Comparison of ENCODE assay signal across 16 cellular contexts in the genomic region with DNA sequence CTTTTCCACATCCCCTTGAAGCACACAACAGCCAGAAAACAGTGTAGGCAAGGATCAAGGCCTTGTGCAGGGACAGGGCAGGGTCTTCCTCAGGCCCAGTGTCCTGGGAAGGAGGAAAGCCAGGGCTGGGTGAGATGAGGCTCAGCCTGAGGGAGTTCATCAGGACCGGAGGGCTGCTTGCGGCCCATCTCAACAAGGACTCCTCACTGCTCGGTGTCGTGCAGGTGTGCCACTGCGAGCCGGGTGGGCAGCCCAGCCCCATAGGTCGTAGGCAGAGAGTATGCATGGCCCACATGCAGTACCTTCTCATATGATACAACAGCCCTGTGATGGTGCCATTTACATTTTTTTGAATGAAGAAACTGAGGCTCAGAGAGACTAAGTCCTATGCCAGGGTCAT. TPM values are rescaled to one million over a fixed set of nuclear protein-coding genes. Genes with fewer than 3 reads are reported as not detected.
A peak's percentile ranks its signal among the peaks of the same experiment; 100 is the strongest.
DNase-seq lines count a peak whose midpoint lies in the region; ATAC-seq and TF ChIP-seq lines count a peak whose summit lies in the region.
"Had no signal": no experiment of that assay in that cellular context is flagged by ENCODE, and none has a peak within 500 bp of the region (broad histone marks: within the 10 kb centered on the region; RNA-seq: fewer than 3 reads in every experiment).

No MANE protein-coding gene starts in this region.

- H3K36me3 ChIP-seq in left ventricle myocardium inferior (peaks cover 71% of the 10 kb centered on the region), right lobe of liver (peaks cover 0 to 77% (median 26%) of the 10 kb centered on the region in 4 donors)

- no peak for ATAC-seq in right lobe of liver
- ATAC-seq: GM23338 had no signal

- H3K4me3 ChIP-seq in left ventricle myocardium inferior = no peak overlapping the region
- H3K4me3 ChIP-seq in right lobe of liver = no peak overlapping the region
- H3K4me3 ChIP-seq: GM23338 had no signal

- H3K36me3 Mint-ChIP-seq in IgD-negative memory B cell (peaks cover 3% of the 10 kb centered on the region), type B pancreatic cell (peaks cover 5% of the 10 kb centered on the region), glutamatergic neuron (ENCODE audit: unreplicated experiment) (no peaks in the 10 kb centered on the region)

- H3K4me1 ChIP-seq in left ventricle myocardium inferior (peaks cover 50% of the 10 kb centered on the region), right lobe of liver (peaks cover 0 to 22% (median 7%) of the 10 kb centered on the region in 4 donors)

- H3K9me3 ChIP-seq in left ventricle myocardium inferior (replicated peaks) = no peaks in the 10 kb centered on the region
- H3K9me3 ChIP-seq in right lobe of liver = no peaks in the 10 kb centered on the region

- no peak for TF ChIP-seq POLR2A in right lobe of liver (IDR thresholded peaks at IDR 0.05)

- H3K4me1 Mint-ChIP-seq in IgD-negative memory B cell (peaks cover 0 to 3% (median 2%) of the 10 kb centered on the region in 3 donors), type B pancreatic cell (ENCODE audit: unreplicated experiment) (no peaks in the 10 kb centered on the region), glutamatergic neuron (ENCODE audit: low read depth, unreplicated experiment) (no peaks in the 10 kb centered on the region)
- H3K4me1 Mint-ChIP-seq: GM23338 had no signal

- H3K27ac ChIP-seq in left ventricle myocardium inferior (replicated peaks) (peak overlapping the region; percentile 89), right lobe of liver (peak overlapping the region in 2 of 3 donors; percentile 59 to 74)

- H3K9me3 Mint-ChIP-seq in IgD-negative memory B cell (no peaks in the 10 kb centered on the region), type B pancreatic cell (no peaks in the 10 kb centered on the region), glutamatergic neuron (ENCODE audit: unreplicated experiment) (peaks cover 12% of the 10 kb centered on the region)
- H3K9me3 Mint-ChIP-seq: GM23338 had no signal

- WGBS in right lobe of liver (ENCODE audit: insufficient coverage, low coverage, low lambda C conversion rate, missing lambda C conversion rate) = no CpG with 5 or more reads among the region's 7 CpGs

- H3K27me3 ChIP-seq in left ventricle myocardium inferior (ENCODE audit: low read depth) = no peaks in the 10 kb centered on the region
- H3K27me3 ChIP-seq in right lobe of liver = no peaks in the 10 kb centered on the region

- H3K27me3 Mint-ChIP-seq in IgD-negative memory B cell (no peaks in the 10 kb centered on the region), type B pancreatic cell (no peaks in the 10 kb centered on the region), glutamatergic neuron (ENCODE audit: unreplicated experiment) (peaks cover 14% of the 10 kb centered on the region)

- intact Hi-C loops in left ventricle myocardium inferior (cut with micrococcal nuclease) = no loop called here
- intact Hi-C loops in cardiac septum (cut with DNase I) = loop anchor here (5.0 kb wide), 1 partner anchor 35 kb away; no protein-coding TSS in a partner anchor
- intact Hi-C loops in right lobe of liver (cut with DNase I) = no loop called here

- H3K4me3 Mint-ChIP-seq in IgD-negative memory B cell = peak overlapping the region in 1 of 4 donors; percentile 55
- no peak overlapping the region for H3K4me3 Mint-ChIP-seq in type B pancreatic cell
- H3K4me3 Mint-ChIP-seq in glutamatergic neuron (ENCODE audit: unreplicated experiment) = no peak overlapping the region
- H3K4me3 Mint-ChIP-seq: GM23338 had no signal

- H3K27ac Mint-ChIP-seq in IgD-negative memory B cell = peak overlapping the region; percentile 71 to 86 (median 85)
- H3K27ac Mint-ChIP-seq in type B pancreatic cell = no peak overlapping the region
- H3K27ac Mint-ChIP-seq in glutamatergic neuron (ENCODE audit: unreplicated experiment) = no peak overlapping the region
- H3K27ac Mint-ChIP-seq: GM23338 had no signal

- DNase-seq in left ventricle myocardium inferior (no peak), cardiac septum (ENCODE audit: low spot score) (no peak), right lobe of liver (no peak), type B pancreatic cell (ENCODE audit: extremely low spot score, unreplicated experiment) (no peak), glutamatergic neuron (no peak), cerebellar cortex (ENCODE audit: low spot score) (no peak)
- DNase-seq: COR-L47; DMS153; EL; KBM-7; NCI-H1417 treated with DMSO at 0.1 percent for 48 hours; NCI-H1930; NCI-H69; NK-92 treated with Interleukin-12 subunit alpha and Interleukin-12 subunit beta, amount 100 ng/mL, for 24 hours had no signal

- TF ChIP-seq CTCF in left ventricle myocardium inferior (IDR thresholded peaks at IDR 0.05; ENCODE audit: borderline replicate concordance) (no peak), right lobe of liver (IDR thresholded peaks at IDR 0.05) (no peak), type B pancreatic cell (conservative IDR thresholded peaks at IDR 0.05) (no peak), glutamatergic neuron (IDR thresholded peaks at IDR 0.05; ENCODE audit: partially characterized antibody, unreplicated experiment) (no peak)

RNA-seq across cellular contexts. Expression of gene SHISA8, which starts 12.9 kb away (rescaled TPM):
- total RNA-seq in left ventricle myocardium inferior (2.2 TPM), cardiac septum (not detected), right lobe of liver (not detected), type B pancreatic cell (ENCODE audit: low replicate concordance) (0.22 and 0.45 TPM in 2 replicates), glutamatergic neuron (ENCODE audit: unreplicated experiment) (not detected)
- polyA plus RNA-seq in IgD-negative memory B cell = 1.7 TPM
- polyA plus RNA-seq: GM23338 had no signal

RNA-seq across cellular contexts. Expression of gene TNFRSF13C, which starts 24.6 kb away (rescaled TPM):
- total RNA-seq in left ventricle myocardium inferior (0.55 TPM), cardiac septum (0.08 TPM), right lobe of liver (under 1 TPM in 4 of 6 experiments, not detected in 2; 0.04 to 0.22 (median 0.18) TPM), type B pancreatic cell (ENCODE audit: low replicate concordance) (0.79 and 3.4 TPM in 2 replicates), glutamatergic neuron (ENCODE audit: unreplicated experiment) (0.37 TPM)
- 80.6 TPM for polyA plus RNA-seq in IgD-negative memory B cell

RNA-seq across cellular contexts. Expression of gene CENPM, which starts 44.9 kb away (rescaled TPM):
- 0.47 TPM for total RNA-seq in left ventricle myocardium inferior
- 0.24 TPM for total RNA-seq in cardiac septum
- 28.7 TPM for polyA plus RNA-seq in IgD-negative memory B cell
- total RNA-seq in right lobe of liver = 1 to 10 TPM in 2 of 6 experiments, under 1 TPM in 2, not detected in 2; 0.29 to 3.7 (median 1.8) TPM
- 12.2 and 29.4 TPM in 2 replicates for total RNA-seq in type B pancreatic cell (ENCODE audit: low replicate concordance)
- 3.4 TPM for total RNA-seq in glutamatergic neuron (ENCODE audit: unreplicated experiment)

Comparison
In these comparisons a context has a peak if more than half of its experiments do, and no peak if none do; other contexts are left out.
1. H3K27ac Mint-ChIP-seq: peak in IgD-negative memory B cell (3 of 3); none in type B pancreatic cell (single experiment) and glutamatergic neuron (single experiment).